3 cellular contexts compared by ENCODE assay signal in the genomic region with DNA sequence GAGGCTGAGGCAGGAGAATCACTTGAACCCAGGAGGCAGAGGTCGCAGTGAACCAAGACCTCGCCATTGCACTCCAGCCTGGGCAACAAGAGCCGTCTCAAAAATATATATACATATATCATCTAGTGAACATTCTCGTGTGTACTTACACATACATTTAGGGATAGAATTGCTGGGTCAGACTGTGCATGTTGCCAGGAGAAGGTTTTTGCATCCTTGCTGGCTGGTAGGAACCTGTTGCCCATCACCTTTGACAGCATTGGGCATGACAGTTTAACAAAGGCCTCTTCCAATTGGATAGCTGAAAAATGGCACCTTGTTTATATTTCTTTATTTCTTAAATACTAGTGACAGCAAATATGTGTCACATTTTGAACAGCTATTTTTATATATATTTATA.
"Had no signal": no experiment of that assay in that cellular context is flagged by ENCODE, and none has a peak within 500 bp of the region (broad histone marks: within the 10 kb centered on the region; RNA-seq: fewer than 3 reads in every experiment).

No MANE protein-coding gene starts in this region.

- H3K4me3 ChIP-seq: GM12878 had no signal

- ATAC-seq: GM12878 had no signal

- DNase-seq: GDM1, GF-D8 had no signal
